6 cellular contexts compared by ENCODE assay signal in the genomic region with DNA sequence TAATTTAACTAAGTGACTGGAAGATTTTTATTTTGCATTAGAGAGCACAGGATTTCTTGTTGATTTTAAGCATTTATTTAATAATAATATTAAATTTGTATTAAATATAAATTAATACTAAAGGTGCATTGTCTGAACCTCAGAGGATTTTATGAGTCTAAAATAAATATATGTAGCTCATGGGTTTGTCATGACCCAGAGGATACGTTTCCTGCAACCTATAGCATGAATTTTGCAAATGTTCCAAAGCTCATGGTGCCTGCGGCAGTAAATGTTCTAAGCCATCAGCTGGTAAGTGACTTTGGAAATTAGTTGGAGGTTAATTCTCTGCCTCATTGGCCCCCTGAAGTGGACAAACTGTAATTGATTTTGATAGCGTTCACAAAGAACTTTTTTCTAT.
"Had no signal": no experiment of that assay in that cellular context is flagged by ENCODE, and none has a peak within 500 bp of the region (broad histone marks: within the 10 kb centered on the region; RNA-seq: fewer than 3 reads in every experiment).

No MANE protein-coding gene starts in this region.

- H3K36me3 ChIP-seq: HAP-1 had no signal

- H3K9me3 ChIP-seq: HAP-1 had no signal

- ATAC-seq: GM23338, HCT116, HepG2 had no signal

- H3K4me1 ChIP-seq: HAP-1 had no signal

- H3K4me3 ChIP-seq: GM23338, HAP-1 had no signal

- H3K27ac ChIP-seq: HL-60 had no signal

- DNase-seq: HFFc6 had no signal
